Comparison of ENCODE assay signal across 21 cellular contexts in the genomic region with DNA sequence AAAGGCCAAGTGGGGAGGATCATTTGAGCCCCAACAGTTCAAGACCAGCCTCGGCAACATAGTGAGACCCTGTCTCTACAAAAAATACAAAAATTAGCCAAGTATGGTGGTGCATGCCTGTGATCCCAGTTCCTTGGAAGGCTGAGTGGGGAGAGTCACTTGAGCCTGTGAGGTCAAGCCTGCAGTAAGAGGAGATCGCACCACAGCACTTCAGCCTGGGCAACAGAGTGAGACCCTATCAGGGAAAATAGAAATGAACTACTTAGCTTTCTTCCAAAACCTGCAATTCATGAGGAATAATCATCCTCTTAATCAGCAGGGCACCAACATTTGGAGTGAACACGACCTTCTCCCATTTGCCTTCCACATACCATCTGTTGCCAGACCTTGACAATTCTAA.
"Had no signal": no experiment of that assay in that cellular context is flagged by ENCODE, and none has a peak within 500 bp of the region (broad histone marks: within the 10 kb centered on the region; RNA-seq: fewer than 3 reads in every experiment).

No MANE protein-coding gene starts in this region.

- H3K4me3 ChIP-seq: coronary artery, gastrocnemius medialis, heart left ventricle, hepatocyte, left lung, psoas muscle, stomach, thyroid gland, vagina had no signal

- H3K9me3 Mint-ChIP-seq: effector memory CD8-positive, alpha-beta T cell; naive thymus-derived CD8-positive, alpha-beta T cell had no signal

- H3K4me3 Mint-ChIP-seq: effector memory CD8-positive, alpha-beta T cell; naive thymus-derived CD8-positive, alpha-beta T cell had no signal

- H3K4me2 ChIP-seq: hepatocyte had no signal

- FAIRE-seq: kidney, small intestine had no signal

- DNase-seq: dermis blood vessel endothelial cell; effector memory CD8-positive, alpha-beta T cell; gastrocnemius medialis; kidney; left lung; mesenchymal stem cell; midbrain; naive thymus-derived CD8-positive, alpha-beta T cell; small intestine; stimulated activated CD4-positive, alpha-beta T cell treated with anti-CD3 and anti-CD28 coated beads, Interleukin-15, amount 100 ng/mL, for 24 hours; stimulated activated CD4-positive, alpha-beta T cell treated with anti-CD3 and anti-CD28 coated beads, Interleukin-4, amount 100 ng/mL, for 1 hour; stimulated activated CD8-positive, alpha-beta memory T cell treated with anti-CD3 and anti-CD28 coated beads, Interleukin-4, amount 100 ng/mL, for 48 hours; stimulated activated naive CD4-positive, alpha-beta T cell treated with Interleukin-2 at 50 U/mL for 16 hours; stomach; thyroid gland; trophoblast cell had no signal

- H3K9me3 ChIP-seq: gastrocnemius medialis, heart left ventricle, left lung, psoas muscle, stomach, thyroid gland, vagina had no signal

- H3K27me3 Mint-ChIP-seq: effector memory CD8-positive, alpha-beta T cell had no signal

- ATAC-seq: effector memory CD8-positive, alpha-beta T cell; gastrocnemius medialis; left lung; naive thymus-derived CD8-positive, alpha-beta T cell; psoas muscle had no signal

- H3K27me3 ChIP-seq: gastrocnemius medialis, heart left ventricle, hepatocyte, left lung, stomach, thyroid gland, vagina had no signal

- H2AFZ ChIP-seq: hepatocyte had no signal

- H3K27ac ChIP-seq: coronary artery, gastrocnemius medialis, heart left ventricle, hepatocyte, left lung, psoas muscle, stomach, thyroid gland, vagina had no signal

- H3K27ac Mint-ChIP-seq: effector memory CD8-positive, alpha-beta T cell; naive thymus-derived CD8-positive, alpha-beta T cell had no signal

- H3K36me3 Mint-ChIP-seq: naive thymus-derived CD8-positive, alpha-beta T cell had no signal

- H3K4me1 ChIP-seq: gastrocnemius medialis, left lung, psoas muscle, stomach, thyroid gland, vagina had no signal

- H3K79me2 ChIP-seq: hepatocyte had no signal

- H3K36me3 ChIP-seq: gastrocnemius medialis, heart left ventricle, left lung, stomach, thyroid gland, vagina had no signal

- H3K4me1 Mint-ChIP-seq: naive thymus-derived CD8-positive, alpha-beta T cell had no signal
